1 cellular context compared by ENCODE assay signal in genomic region chr11:77884829-77885190, GRCh38.
TF ChIP-seq lines count a peak whose summit lies in the region.

No MANE protein-coding gene starts in this region.

TF ChIP-seq in IMR-90, 13 proteins besides CTCF, POLR2A, EP300 and RAD21:
- no peak for TF ChIP-seq MAFK (IDR thresholded peaks at IDR 0.05; ENCODE audit: low read depth, low read length)
- no peak for TF ChIP-seq RCOR1 (IDR thresholded peaks at IDR 0.05; ENCODE audit: insufficient replicate concordance, low read length)
- no peak for TF ChIP-seq NFE2L2 (IDR thresholded peaks at IDR 0.05; ENCODE audit: low read depth, low read length)
TF ChIP-seq in IMR-90: peak in this region for 0.
